Comparison of ENCODE assay signal across 10 cellular contexts in genomic region chr14:71403673-71404072, GRCh38.
DNase-seq lines count a peak whose midpoint lies in the region; ATAC-seq and TF ChIP-seq lines count a peak whose summit lies in the region.
"Had no signal": no experiment of that assay in that cellular context is flagged by ENCODE, and none has a peak within 500 bp of the region (broad histone marks: within the 10 kb centered on the region; RNA-seq: fewer than 3 reads in every experiment).

No MANE protein-coding gene starts in this region.

- H3K36me3 Mint-ChIP-seq in T-helper 1 cell treated with Interleukin-12 subunit alpha and Interleukin-12 subunit beta and Interleukin-4 antibody, amounts not matched to agents 30 μg/mL and 1 μg/mL, for 36 hours (ENCODE audit: low read depth) = peaks cover 4% of the 10 kb centered on the region

- no peaks in the 10 kb centered on the region for H3K9me3 ChIP-seq in stomach
- H3K9me3 ChIP-seq: BLaER1 treated with 17β-estradiol and CSF1 and Interleukin-3, amounts not matched to agents 10 nM and 100 nM had no signal

- H3K27me3 ChIP-seq in foreskin keratinocyte (no peaks in the 10 kb centered on the region), stomach (no peaks in the 10 kb centered on the region)
- H3K27me3 ChIP-seq: BLaER1 treated with 17β-estradiol and CSF1 and Interleukin-3, amounts not matched to agents 10 nM and 100 nM had no signal

- DNase-seq in SIG-M5 treated with dmso at 0.1 percent for 504 hours (lab: John Stamatoyannopoulos, UW; ENCODE audit: unreplicated experiment) (peak; percentile 55), SIG-M5 (lab: John Stamatoyannopoulos, UW) (no peak), foreskin keratinocyte (peak in 1 of 2 donors; percentile 23), stomach (no peak), SHP77 treated with DMSO at 0.1 percent for 48 hours (lab: John Stamatoyannopoulos, UW) (no peak)

- intact Hi-C loops in stomach (cut with DNase I; ENCODE audit: low total_unique reads) = no loop called here

- H3K9me3 Mint-ChIP-seq in T-helper 1 cell treated with Interleukin-12 subunit alpha and Interleukin-12 subunit beta and Interleukin-4 antibody, amounts not matched to agents 30 μg/mL and 1 μg/mL, for 36 hours = no peaks in the 10 kb centered on the region

- ATAC-seq in HG03439 (IDR thresholded peaks at IDR 0.05; ENCODE audit: unreplicated experiment) = peak; percentile 41
- peak; percentile 67 for ATAC-seq in foreskin keratinocyte
- ATAC-seq in GM18861 (IDR thresholded peaks at IDR 0.05; ENCODE audit: unreplicated experiment) = no peak

- H3K4me1 ChIP-seq in foreskin keratinocyte (peaks cover 12% of the 10 kb centered on the region), stomach (peaks cover 0 to 29% (median 12%) of the 10 kb centered on the region in 4 donors)

- no peaks in the 10 kb centered on the region for H3K36me3 ChIP-seq in stomach

- H3K27me3 Mint-ChIP-seq in T-helper 1 cell treated with Interleukin-12 subunit alpha and Interleukin-12 subunit beta and Interleukin-4 antibody, amounts not matched to agents 30 μg/mL and 1 μg/mL, for 36 hours (ENCODE audit: low read depth) = no peaks in the 10 kb centered on the region

- peak; percentile 48 for TF ChIP-seq CTCF in foreskin keratinocyte (conservative IDR thresholded peaks at IDR 0.05)
- TF ChIP-seq CTCF in stomach (IDR thresholded peaks at IDR 0.05) = peak in 1 of 7 experiments; percentile 19

- H3K4me1 Mint-ChIP-seq in T-helper 1 cell treated with Interleukin-12 subunit alpha and Interleukin-12 subunit beta and Interleukin-4 antibody, amounts not matched to agents 30 μg/mL and 1 μg/mL, for 36 hours (ENCODE audit: low read depth) = peaks cover 31% of the 10 kb centered on the region

- no peak for TF ChIP-seq EP300 in stomach (IDR thresholded peaks at IDR 0.05)

- no peak overlapping the region for H3K27ac ChIP-seq in foreskin keratinocyte
- no peak overlapping the region for H3K27ac ChIP-seq in stomach
- H3K27ac ChIP-seq: BLaER1 treated with 17β-estradiol and CSF1 and Interleukin-3, amounts not matched to agents 10 nM and 100 nM; SK-N-MC had no signal

- H3K4me3 Mint-ChIP-seq in T-helper 1 cell treated with Interleukin-12 subunit alpha and Interleukin-12 subunit beta and Interleukin-4 antibody, amounts not matched to agents 30 μg/mL and 1 μg/mL, for 36 hours = no peak overlapping the region

- peak overlapping the region; percentile 37 for H3K27ac Mint-ChIP-seq in T-helper 1 cell treated with Interleukin-12 subunit alpha and Interleukin-12 subunit beta and Interleukin-4 antibody, amounts not matched to agents 30 μg/mL and 1 μg/mL, for 36 hours

- TF ChIP-seq POLR2A in stomach (IDR thresholded peaks at IDR 0.05) = no peak

- H3K4me3 ChIP-seq in stomach = no peak overlapping the region
- H3K4me3 ChIP-seq: BLaER1 treated with 17β-estradiol and CSF1 and Interleukin-3, amounts not matched to agents 10 nM and 100 nM; SK-N-MC had no signal
